Comparison of ENCODE assay signal across 15 cellular contexts in the genomic region with DNA sequence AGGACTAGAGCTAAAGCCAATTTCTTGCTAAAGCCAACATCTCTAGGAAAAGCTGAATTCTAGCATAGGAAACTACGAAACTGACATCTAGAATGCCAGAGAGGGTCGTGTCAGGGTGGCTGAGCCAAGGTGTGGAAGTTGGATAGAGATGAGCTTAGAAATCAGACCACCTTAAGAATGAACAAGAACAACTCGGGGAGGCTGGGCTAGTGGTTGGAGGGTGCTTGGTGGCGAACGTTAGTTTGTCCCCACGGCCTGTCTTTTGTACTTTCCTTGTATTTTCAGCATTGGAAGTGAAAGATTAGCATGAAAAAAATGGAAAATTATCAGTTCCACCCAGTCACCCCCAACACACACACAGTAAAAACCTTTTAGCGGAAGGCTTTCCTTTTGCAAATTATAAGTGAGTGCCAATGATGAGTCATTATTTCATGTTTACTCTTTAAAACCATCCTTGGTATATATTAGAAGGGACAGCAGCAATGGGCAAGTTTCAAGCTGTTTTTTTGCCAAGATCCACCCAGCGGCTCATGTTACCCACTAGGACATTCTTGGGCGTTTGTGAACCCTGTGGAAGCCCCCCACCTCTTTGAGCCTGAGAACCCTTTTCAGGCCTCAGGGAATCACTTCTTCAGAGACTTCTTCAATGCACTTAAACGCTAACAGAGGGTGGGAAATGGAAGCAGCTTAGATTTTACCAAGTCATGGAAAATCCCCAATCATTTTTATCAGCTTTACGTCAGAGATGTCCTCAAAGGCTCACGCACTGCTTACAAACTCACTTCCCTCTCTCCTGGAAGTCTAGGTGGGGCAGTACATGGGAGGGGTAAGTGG. TPM values are rescaled to one million over a fixed set of nuclear protein-coding genes. Genes with fewer than 3 reads are reported as not detected.
DNase-seq lines count a peak whose midpoint lies in the region; ATAC-seq and TF ChIP-seq lines count a peak whose summit lies in the region.
"Had no signal": no experiment of that assay in that cellular context is flagged by ENCODE, and none has a peak within 500 bp of the region (broad histone marks: within the 10 kb centered on the region; RNA-seq: fewer than 3 reads in every experiment).

No MANE protein-coding gene starts in this region.

- no peak overlapping the region for H3K4me3 Mint-ChIP-seq in T-helper 2 cell treated with Interferon-gamma antibody and Interleukin-4, amounts not matched to agents 5 μg/mL and 100 μg/mL, for 36 hours
- H3K4me3 Mint-ChIP-seq: activated naive CD8-positive, alpha-beta T cell treated with anti-CD3 and anti-CD28 coated beads for 36 hours; endodermal cell; naive thymus-derived CD8-positive, alpha-beta T cell had no signal

- H3K4me1 Mint-ChIP-seq in T-helper 2 cell treated with Interferon-gamma antibody and Interleukin-4, amounts not matched to agents 5 μg/mL and 100 μg/mL, for 36 hours (ENCODE audit: low read depth), result no peaks in the 10 kb centered on the region
- H3K4me1 Mint-ChIP-seq: naive thymus-derived CD8-positive, alpha-beta T cell had no signal

- H3K9me3 Mint-ChIP-seq in T-helper 2 cell treated with Interferon-gamma antibody and Interleukin-4, amounts not matched to agents 5 μg/mL and 100 μg/mL, for 36 hours, result no peaks in the 10 kb centered on the region
- H3K9me3 Mint-ChIP-seq: activated naive CD8-positive, alpha-beta T cell treated with anti-CD3 and anti-CD28 coated beads for 36 hours; naive thymus-derived CD8-positive, alpha-beta T cell had no signal

- no peaks in the 10 kb centered on the region for H3K36me3 Mint-ChIP-seq in T-helper 2 cell treated with Interferon-gamma antibody and Interleukin-4, amounts not matched to agents 5 μg/mL and 100 μg/mL, for 36 hours (ENCODE audit: low read depth)
- H3K36me3 Mint-ChIP-seq: activated naive CD8-positive, alpha-beta T cell treated with anti-CD3 and anti-CD28 coated beads for 36 hours; naive thymus-derived CD8-positive, alpha-beta T cell had no signal

- intact Hi-C loops in upper lobe of right lung (cut with DNase I), result no loop called here

- no peak overlapping the region for H3K27ac Mint-ChIP-seq in T-helper 2 cell treated with Interferon-gamma antibody and Interleukin-4, amounts not matched to agents 5 μg/mL and 100 μg/mL, for 36 hours
- H3K27ac Mint-ChIP-seq: activated naive CD8-positive, alpha-beta T cell treated with anti-CD3 and anti-CD28 coated beads for 36 hours; endodermal cell; naive thymus-derived CD8-positive, alpha-beta T cell had no signal

- H3K27ac ChIP-seq in SJCRH30, result no peak overlapping the region
- peak overlapping the region; percentile 6 for H3K27ac ChIP-seq in upper lobe of right lung

- DNase-seq in NCI-H748 (lab: John Stamatoyannopoulos, UW; ENCODE audit: unreplicated experiment) (peak; percentile 8), NCI-H748 treated with DMSO at 0.1 percent for 48 hours (lab: John Stamatoyannopoulos, UW) (no peak), SJCRH30 (peak; percentile 8 to 28), fibroblast of peridontal ligament (ENCODE audit: extremely low read depth) (peak; percentile 72), upper lobe of right lung (no peak)
- DNase-seq in T-helper 2 cell treated with Interferon-gamma antibody and Interleukin-4, amounts not matched to agents 5 μg/mL and 100 μg/mL, for 36 hours (ENCODE audit: low spot score), result no peak
- no peak for DNase-seq in activated CD8-positive, alpha-beta memory T cell treated with anti-CD3 and anti-CD28 coated beads, Interleukin-2, amount 50 U/mL, for 48 hours
- DNase-seq: activated CD8-positive, alpha-beta memory T cell treated with anti-CD3 and anti-CD28 coated beads for 24 hours; activated naive CD8-positive, alpha-beta T cell treated with anti-CD3 and anti-CD28 coated beads for 36 hours; endodermal cell; KG1; naive thymus-derived CD8-positive, alpha-beta T cell; stimulated activated CD4-positive, alpha-beta T cell treated with anti-CD3 and anti-CD28 coated beads, Interleukin-12 subunit alpha, Interleukin-12 subunit beta, amount 100 ng/mL, for 4 hours; stimulated activated CD8-positive, alpha-beta memory T cell treated with anti-CD3 and anti-CD28 coated beads, Interleukin-4, amount 100 ng/mL, for 48 hours had no signal

- H3K9me3 ChIP-seq in SJCRH30 (replicated peaks) (no peaks in the 10 kb centered on the region), upper lobe of right lung (no peaks in the 10 kb centered on the region)

- peaks cover 1% of the 10 kb centered on the region for H3K27me3 Mint-ChIP-seq in T-helper 2 cell treated with Interferon-gamma antibody and Interleukin-4, amounts not matched to agents 5 μg/mL and 100 μg/mL, for 36 hours (ENCODE audit: low read depth)
- H3K27me3 Mint-ChIP-seq: activated naive CD8-positive, alpha-beta T cell treated with anti-CD3 and anti-CD28 coated beads for 36 hours had no signal

- no peaks in the 10 kb centered on the region for H3K36me3 ChIP-seq in SJCRH30
- no peaks in the 10 kb centered on the region for H3K36me3 ChIP-seq in upper lobe of right lung

- no peak for TF ChIP-seq CTCF in upper lobe of right lung (IDR thresholded peaks at IDR 0.05)

- ATAC-seq in upper lobe of right lung (peak; percentile 30), GM21526 (IDR thresholded peaks at IDR 0.05; ENCODE audit: low FRiP score, unreplicated experiment) (no peak)
- ATAC-seq: naive thymus-derived CD8-positive, alpha-beta T cell had no signal

- H3K4me3 ChIP-seq in SJCRH30 (no peak overlapping the region), upper lobe of right lung (no peak overlapping the region)

- H3K4me1 ChIP-seq in SJCRH30, result peaks cover 18% of the 10 kb centered on the region
- H3K4me1 ChIP-seq in upper lobe of right lung, result no peaks in the 10 kb centered on the region

- H3K27me3 ChIP-seq in SJCRH30, result no peaks in the 10 kb centered on the region
- H3K27me3 ChIP-seq in upper lobe of right lung, result no peaks in the 10 kb centered on the region

RNA-seq across cellular contexts. Expression of a gene that starts 4.9 kb away (rescaled TPM):
- total RNA-seq in SJCRH30 (2014; rRNA removed; shearing (Covaris generic)), result 0.51 TPM in 1 of 2 replicates, not detected in the other
- 1.1 TPM for total RNA-seq in upper lobe of right lung
- total RNA-seq: activated naive CD8-positive, alpha-beta T cell treated with anti-CD3 and anti-CD28 coated beads for 36 hours had no signal

RNA-seq across cellular contexts. Expression of a gene that starts 30.7 kb away (rescaled TPM):
- not detected in 2 replicates for total RNA-seq in SJCRH30 (2014; rRNA removed; shearing (Covaris generic))
- total RNA-seq in upper lobe of right lung, result 4.7 TPM
- total RNA-seq: activated naive CD8-positive, alpha-beta T cell treated with anti-CD3 and anti-CD28 coated beads for 36 hours; endodermal cell; naive thymus-derived CD8-positive, alpha-beta T cell had no signal

Comparison
In these comparisons a context has a peak if more than half of its experiments do, and no peak if none do; other contexts are left out.
1. DNase-seq: peak in NCI-H748 (single experiment), SJCRH30 (2 of 2) and fibroblast of peridontal ligament (single experiment); none in NCI-H748 treated with DMSO at 0.1 percent for 48 hours (single experiment), upper lobe of right lung (single experiment), T-helper 2 cell treated with Interferon-gamma antibody and Interleukin-4, amounts not matched to agents 5 μg/mL and 100 μg/mL, for 36 hours (single experiment) and activated CD8-positive, alpha-beta memory T cell treated with anti-CD3 and anti-CD28 coated beads, Interleukin-2, amount 50 U/mL, for 48 hours (single experiment).